Comparison of ENCODE assay signal across 1 cellular context in genomic region chr5:177474094-177474493, GRCh38.
TF ChIP-seq lines count a peak whose summit lies in the region.

No MANE protein-coding gene starts in this region.

TF ChIP-seq in K562, 482 proteins besides CTCF, POLR2A, EP300 and RAD21 (continued from another document and continues in another):
- TF ChIP-seq SIN3A (IDR thresholded peaks at IDR 0.05; ENCODE audit: borderline replicate concordance in 2 of 2, control insufficient read depth in 1 of 2, low read depth in 2 of 2, low read length in 2 of 2) (no peak), SLC30A9 (CRISPR knock-in tag; IDR thresholded peaks at IDR 0.05) (no peak), FOXA3 (CRISPR knock-in tag; conservative IDR thresholded peaks at IDR 0.05 in 1 of 2, IDR thresholded peaks at IDR 0.05 in 1 of 2) (no peak), ZNF232 (CRISPR knock-in tag; IDR thresholded peaks at IDR 0.05) (no peak), ZBTB9 (CRISPR knock-in tag; IDR thresholded peaks at IDR 0.05) (no peak), ARID1B (IDR thresholded peaks at IDR 0.05) (0 out of 2 replicates have a peak, but pooled peaks have one; percentile 9), RBM34 (IDR thresholded peaks at IDR 0.05; ENCODE audit: borderline replicate concordance, insufficient read depth, low read length) (no peak), HLTF (IDR thresholded peaks at IDR 0.05) (no peak), U2AF1 (optimal IDR thresholded peaks at IDR 0.05; ENCODE audit: low read depth, low read length) (no peak), LCOR (CRISPR knock-in tag; IDR thresholded peaks at IDR 0.05) (no peak), CHD7 (IDR thresholded peaks at IDR 0.05; ENCODE audit: low read depth, low read length) (no peak), HDGF (IDR thresholded peaks at IDR 0.05) (0 out of 2 replicates have a peak, but pooled peaks have one; percentile 53), TFAM (CRISPR knock-in tag; conservative IDR thresholded peaks at IDR 0.05) (no peak), PHB (CRISPR knock-in tag; IDR thresholded peaks at IDR 0.05) (no peak), NCOR1 (IDR thresholded peaks at IDR 0.05) (no peak), MAFG (tag; conservative IDR thresholded peaks at IDR 0.05) (no peak), TEAD2 (tag; IDR thresholded peaks at IDR 0.05) (no peak), TARDBP (IDR thresholded peaks at IDR 0.05) (no peak), TSC22D4 (tag; IDR thresholded peaks at IDR 0.05) (no peak), TFAP4 (CRISPR knock-in tag; IDR thresholded peaks at IDR 0.05; ENCODE audit: borderline replicate concordance) (no peak), CBX5 (IDR thresholded peaks at IDR 0.05; ENCODE audit: borderline replicate concordance, low read depth) (no peak), LEF1 (IDR thresholded peaks at IDR 0.05) (no peak), RBM14 (IDR thresholded peaks at IDR 0.05; ENCODE audit: borderline replicate concordance, insufficient read depth, low read depth, low read length) (no peak), KAT8 (IDR thresholded peaks at IDR 0.05; ENCODE audit: low read depth) (no peak), FOXK1 (CRISPR knock-in tag; IDR thresholded peaks at IDR 0.05; ENCODE audit: borderline replicate concordance) (no peak), GATAD2B (IDR thresholded peaks at IDR 0.05; ENCODE audit: borderline replicate concordance) (no peak), BCL6 (CRISPR knock-in tag; IDR thresholded peaks at IDR 0.05) (no peak), ZBTB17 (CRISPR knock-in tag; IDR thresholded peaks at IDR 0.05) (no peak), ELK3 (CRISPR knock-in tag; IDR thresholded peaks at IDR 0.05) (no peak), HINFP (tag; conservative IDR thresholded peaks at IDR 0.05; ENCODE audit: low read depth) (no peak), PHB2 (IDR thresholded peaks at IDR 0.05; ENCODE audit: low read depth) (0 out of 2 replicates have a peak, but pooled peaks have one; percentile 22)
- TF ChIP-seq, protein P1, sequence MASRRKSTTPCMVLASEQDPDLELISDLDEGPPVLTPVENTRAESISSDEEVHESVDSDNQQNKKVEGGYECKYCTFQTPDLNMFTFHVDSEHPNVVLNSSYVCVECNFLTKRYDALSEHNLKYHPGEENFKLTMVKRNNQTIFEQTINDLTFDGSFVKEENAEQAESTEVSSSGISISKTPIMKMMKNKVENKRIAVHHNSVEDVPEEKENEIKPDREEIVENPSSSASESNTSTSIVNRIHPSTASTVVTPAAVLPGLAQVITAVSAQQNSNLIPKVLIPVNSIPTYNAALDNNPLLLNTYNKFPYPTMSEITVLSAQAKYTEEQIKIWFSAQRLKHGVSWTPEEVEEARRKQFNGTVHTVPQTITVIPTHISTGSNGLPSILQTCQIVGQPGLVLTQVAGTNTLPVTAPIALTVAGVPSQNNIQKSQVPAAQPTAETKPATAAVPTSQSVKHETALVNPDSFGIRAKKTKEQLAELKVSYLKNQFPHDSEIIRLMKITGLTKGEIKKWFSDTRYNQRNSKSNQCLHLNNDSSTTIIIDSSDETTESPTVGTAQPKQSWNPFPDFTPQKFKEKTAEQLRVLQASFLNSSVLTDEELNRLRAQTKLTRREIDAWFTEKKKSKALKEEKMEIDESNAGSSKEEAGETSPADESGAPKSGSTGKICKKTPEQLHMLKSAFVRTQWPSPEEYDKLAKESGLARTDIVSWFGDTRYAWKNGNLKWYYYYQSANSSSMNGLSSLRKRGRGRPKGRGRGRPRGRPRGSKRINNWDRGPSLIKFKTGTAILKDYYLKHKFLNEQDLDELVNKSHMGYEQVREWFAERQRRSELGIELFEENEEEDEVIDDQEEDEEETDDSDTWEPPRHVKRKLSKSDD (conservative IDR thresholded peaks at IDR 0.05; ENCODE audit: low read length), result no peak
- TF ChIP-seq, protein P2, sequence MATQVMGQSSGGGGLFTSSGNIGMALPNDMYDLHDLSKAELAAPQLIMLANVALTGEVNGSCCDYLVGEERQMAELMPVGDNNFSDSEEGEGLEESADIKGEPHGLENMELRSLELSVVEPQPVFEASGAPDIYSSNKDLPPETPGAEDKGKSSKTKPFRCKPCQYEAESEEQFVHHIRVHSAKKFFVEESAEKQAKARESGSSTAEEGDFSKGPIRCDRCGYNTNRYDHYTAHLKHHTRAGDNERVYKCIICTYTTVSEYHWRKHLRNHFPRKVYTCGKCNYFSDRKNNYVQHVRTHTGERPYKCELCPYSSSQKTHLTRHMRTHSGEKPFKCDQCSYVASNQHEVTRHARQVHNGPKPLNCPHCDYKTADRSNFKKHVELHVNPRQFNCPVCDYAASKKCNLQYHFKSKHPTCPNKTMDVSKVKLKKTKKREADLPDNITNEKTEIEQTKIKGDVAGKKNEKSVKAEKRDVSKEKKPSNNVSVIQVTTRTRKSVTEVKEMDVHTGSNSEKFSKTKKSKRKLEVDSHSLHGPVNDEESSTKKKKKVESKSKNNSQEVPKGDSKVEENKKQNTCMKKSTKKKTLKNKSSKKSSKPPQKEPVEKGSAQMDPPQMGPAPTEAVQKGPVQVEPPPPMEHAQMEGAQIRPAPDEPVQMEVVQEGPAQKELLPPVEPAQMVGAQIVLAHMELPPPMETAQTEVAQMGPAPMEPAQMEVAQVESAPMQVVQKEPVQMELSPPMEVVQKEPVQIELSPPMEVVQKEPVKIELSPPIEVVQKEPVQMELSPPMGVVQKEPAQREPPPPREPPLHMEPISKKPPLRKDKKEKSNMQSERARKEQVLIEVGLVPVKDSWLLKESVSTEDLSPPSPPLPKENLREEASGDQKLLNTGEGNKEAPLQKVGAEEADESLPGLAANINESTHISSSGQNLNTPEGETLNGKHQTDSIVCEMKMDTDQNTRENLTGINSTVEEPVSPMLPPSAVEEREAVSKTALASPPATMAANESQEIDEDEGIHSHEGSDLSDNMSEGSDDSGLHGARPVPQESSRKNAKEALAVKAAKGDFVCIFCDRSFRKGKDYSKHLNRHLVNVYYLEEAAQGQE (CRISPR knock-in tag; IDR thresholded peaks at IDR 0.05; ENCODE audit: low read depth), result no peak
